9 cellular contexts compared by ENCODE assay signal in the genomic region with DNA sequence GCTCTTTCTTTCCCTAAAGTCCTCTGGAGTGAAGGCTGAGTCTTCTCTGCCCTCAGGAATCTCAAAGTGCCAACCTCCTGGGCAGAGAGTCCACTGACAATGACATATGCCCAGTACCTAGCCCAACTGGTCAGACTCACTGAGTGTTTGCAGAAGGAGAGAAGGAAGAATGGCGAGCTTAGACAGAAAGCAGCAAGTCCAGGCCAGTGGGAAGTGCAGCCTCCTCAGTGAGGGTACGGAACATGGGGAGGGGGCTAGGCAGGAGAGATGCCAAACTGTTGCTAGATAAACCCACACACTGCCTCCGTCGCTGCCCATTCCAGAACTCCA. TPM values are rescaled to one million over a fixed set of nuclear protein-coding genes. Genes with fewer than 3 reads are reported as not detected.
DNase-seq lines count a peak whose midpoint lies in the region; ATAC-seq and TF ChIP-seq lines count a peak whose summit lies in the region.
"Had no signal": no experiment of that assay in that cellular context is flagged by ENCODE, and none has a peak within 500 bp of the region (broad histone marks: within the 10 kb centered on the region; RNA-seq: fewer than 3 reads in every experiment).

No MANE protein-coding gene starts in this region.

- H3K4me3 ChIP-seq in OCI-LY1 (ENCODE audit: low read depth, low read length, poor library complexity, severe bottlenecking) (peak overlapping the region; percentile 87), epithelial cell of esophagus (ENCODE audit: low read length) (peak overlapping the region; percentile 94), ovary (peak overlapping the region; percentile 75)

- H3K79me2 ChIP-seq in OCI-LY1 (ENCODE audit: insufficient read depth, low read length), result no peaks in the 10 kb centered on the region

- no peak for TF ChIP-seq POLR2A in ovary (IDR thresholded peaks at IDR 0.05)

- H3K27me3 ChIP-seq in OCI-LY1 (ENCODE audit: insufficient read depth, low read length) (no peaks in the 10 kb centered on the region), ovary (no peaks in the 10 kb centered on the region)

- ATAC-seq in GM19467 (IDR thresholded peaks at IDR 0.05; ENCODE audit: unreplicated experiment), result no peak

- H3K4me1 ChIP-seq in OCI-LY1 (ENCODE audit: insufficient read depth, low read length, severe bottlenecking), result peaks cover 12% of the 10 kb centered on the region
- peaks cover 13% of the 10 kb centered on the region for H3K4me1 ChIP-seq in ovary (ENCODE audit: insufficient read depth)

- H3K9me3 ChIP-seq in OCI-LY1 (ENCODE audit: low read length) (no peaks in the 10 kb centered on the region), ovary (no peaks in the 10 kb centered on the region)

- no peak for TF ChIP-seq EP300 in ovary (IDR thresholded peaks at IDR 0.05)

- intact Hi-C loops in ovary (cut with DNase I), result loop anchor here in 1 of 4 donors (5.0 kb wide), 1 partner anchor 91 kb away; no protein-coding TSS in a partner anchor

- no peaks in the 10 kb centered on the region for H3F3A ChIP-seq in OCI-LY1 (ENCODE audit: insufficient read depth, low read length)

- H3K9me2 ChIP-seq in OCI-LY1 (ENCODE audit: low read depth, low read length), result no peaks in the 10 kb centered on the region

- H3K36me3 ChIP-seq in OCI-LY1 (ENCODE audit: insufficient read depth, low read length) (peaks cover 27% of the 10 kb centered on the region; the same call in 1 of the 2 replicates), ovary (no peaks in the 10 kb centered on the region)

- H3K27ac ChIP-seq in OCI-LY1 (ENCODE audit: low read depth, low read length, poor library complexity, severe bottlenecking), result no peak overlapping the region
- H3K27ac ChIP-seq in ovary, result peak overlapping the region in 1 of 2 donors; percentile 43

- TF ChIP-seq CTCF in OCI-LY1 (IDR thresholded peaks at IDR 0.05; ENCODE audit: low read length) (no peak), epithelial cell of esophagus (IDR thresholded peaks at IDR 0.05; ENCODE audit: insufficient read depth, low read depth, low read length, missing control alignments) (no peak), ovary (IDR thresholded peaks at IDR 0.05) (no peak), GM10266 (IDR thresholded peaks at IDR 0.05; ENCODE audit: control insufficient read depth, insufficient read depth, low read depth, missing control alignments) (no peak)

- peak overlapping the region; percentile 95 for H3K4me2 ChIP-seq in OCI-LY1 (ENCODE audit: low read length)

- 0 to 4% (median 0%) methylated on average over 4 of the region's 4 CpGs for WGBS in ovary, 3 donors

- DNase-seq in ELR (ENCODE audit: low read depth) (peak; percentile 21), epithelial cell of esophagus (ENCODE audit: low read depth) (no peak), ovary (no peak), SW 1271 (lab: John Stamatoyannopoulos, UW) (no peak), A172 (ENCODE audit: low spot score) (no peak), GM10266 (ENCODE audit: extremely low spot score) (no peak)

- H3K9ac ChIP-seq in OCI-LY1 (ENCODE audit: low read length), result peak overlapping the region; percentile 80

- H2AFZ ChIP-seq in OCI-LY1 (ENCODE audit: low read length), result no peak overlapping the region

- H4K20me1 ChIP-seq in OCI-LY1 (ENCODE audit: insufficient read depth, low read length), result no peaks in the 10 kb centered on the region

RNA-seq across cellular contexts. Expression of gene EXOC7, which starts 0.7 kb away (rescaled TPM):
- total RNA-seq in ovary, result 100 to 1,000 TPM in 5 of 7 donors, 10 to 100 TPM in 2; 46.9 to 121 (median 115) TPM
- polyA plus RNA-seq in ovary, result 10 to 100 TPM; 54.0 to 94.8 TPM
- total RNA-seq in A172 (2014; rRNA removed; shearing (Covaris generic)), result 98.5 and 104 TPM in 2 replicates

RNA-seq across cellular contexts. Expression of gene ZACN, which starts 23.9 kb away (rescaled TPM):
- total RNA-seq in ovary, result under 1 TPM in 3 of 7 donors, not detected in 4; 0.10 to 0.52 (median 0.34) TPM
- 1 to 10 TPM in 1 of 2 donors, not detected in 1; 1.1 TPM for polyA plus RNA-seq in ovary
- total RNA-seq in A172 (2014; rRNA removed; shearing (Covaris generic)), result not detected in 2 replicates
- total RNA-seq: HT-29 had no signal

RNA-seq across cellular contexts. Expression of gene GALR2, which starts 28.3 kb away (rescaled TPM):
- total RNA-seq in ovary, result under 1 TPM in 1 of 7 donors, not detected in 6; 0.34 TPM
- polyA plus RNA-seq in ovary, result not detected
- total RNA-seq in A172 (2014; rRNA removed; shearing (Covaris generic)), result 0.19 TPM in 1 of 2 replicates, not detected in the other

RNA-seq across cellular contexts. Expression of gene SRP68, which starts 30.6 kb away (rescaled TPM):
- 10 to 100 TPM; 33.0 to 83.2 (median 70.9) TPM for total RNA-seq in ovary
- 100 to 1,000 TPM in 1 of 2 donors, 10 to 100 TPM in 1; 47.3 to 101 TPM for polyA plus RNA-seq in ovary
- total RNA-seq in A172 (2014; rRNA removed; shearing (Covaris generic)), result 34.6 and 45.0 TPM in 2 replicates

RNA-seq across cellular contexts. Expression of gene FOXJ1, which starts 38.1 kb away (rescaled TPM):
- 100 to 1,000 TPM in 1 of 7 donors, 1 to 10 TPM in 4, under 1 TPM in 1, not detected in 1; 0.28 to 168 (median 6.9) TPM for total RNA-seq in ovary
- under 1 TPM in 1 of 2 donors, not detected in 1; 0.23 TPM for polyA plus RNA-seq in ovary
- not detected in 2 replicates for total RNA-seq in A172 (2014; rRNA removed; shearing (Covaris generic))
